In the genomic region with DNA sequence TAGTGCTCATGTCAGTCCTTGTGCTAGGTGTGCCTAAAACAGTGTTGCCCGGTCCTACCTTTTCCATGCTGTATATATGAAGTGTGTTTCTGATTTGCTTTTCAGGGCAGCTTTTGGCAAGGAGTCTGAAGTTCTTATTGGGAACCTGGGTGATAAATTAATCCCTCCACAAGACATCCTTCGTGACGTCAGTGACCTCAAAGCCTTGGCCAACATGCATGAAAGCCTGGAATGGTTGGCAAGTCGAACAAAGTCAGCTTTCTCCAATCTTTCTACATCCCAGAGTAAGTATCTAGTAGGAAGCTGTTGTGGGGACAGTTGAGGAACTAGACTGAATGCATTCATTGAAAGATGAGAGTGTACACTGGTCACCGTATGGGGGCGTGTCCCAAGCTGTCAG, we compare ENCODE assay signal across 20 cellular contexts.
A peak's percentile ranks its signal among the peaks of the same experiment; 100 is the strongest.
DNase-seq lines count a peak whose midpoint lies in the region; FAIRE-seq and TF ChIP-seq lines count a peak whose summit lies in the region.
"Had no signal": no experiment of that assay in that cellular context is flagged by ENCODE, and none has a peak within 500 bp of the region (broad histone marks: within the 10 kb centered on the region; RNA-seq: fewer than 3 reads in every experiment).

No MANE protein-coding gene starts in this region.

- H2AFZ ChIP-seq in keratinocyte (ENCODE audit: control insufficient read depth, low read length) = no peak overlapping the region
- H2AFZ ChIP-seq: GM23248 had no signal

- no peaks in the 10 kb centered on the region for H3K79me2 ChIP-seq in keratinocyte (ENCODE audit: control insufficient read depth, insufficient read depth, low read length)

- no peak overlapping the region for H3K9ac ChIP-seq in keratinocyte (ENCODE audit: control insufficient read depth, extremely low read depth, insufficient read depth, low read length)
- H3K9ac ChIP-seq: GM23248 had no signal

- no peak overlapping the region for H3K27ac ChIP-seq in HEK293 (ENCODE audit: extremely low read depth, low read depth, low read length)
- no peak overlapping the region for H3K27ac ChIP-seq in keratinocyte (ENCODE audit: control insufficient read depth, insufficient read depth, low read length)
- H3K27ac ChIP-seq: GM23248 had no signal

- H4K20me1 ChIP-seq in keratinocyte (ENCODE audit: control insufficient read depth, extremely low read depth, insufficient read depth, low read length) = no peaks in the 10 kb centered on the region

- no peak overlapping the region for H3K4me3 ChIP-seq in HEK293 (ENCODE audit: low read depth, low read length)
- no peak overlapping the region for H3K4me3 ChIP-seq in astrocyte of the cerebellum (ENCODE audit: low read depth, low read length)
- no peak overlapping the region for H3K4me3 ChIP-seq in keratinocyte (ENCODE audit: control insufficient read depth in 2 of 3, extremely low read depth in 1 of 3, insufficient read depth in 2 of 3, low read depth in 1 of 3, low read length in 3 of 3)
- H3K4me3 ChIP-seq: GM23248 had no signal

- peak; percentile 13 for DNase-seq in astrocyte of the cerebellum (ENCODE audit: low read depth)
- DNase-seq in keratinocyte (ENCODE audit: low read depth, low spot score) = no peak
- DNase-seq in middle frontal gyrus (ENCODE audit: extremely low spot score, low spot score) = no peak
- DNase-seq in NCI-H446 (lab: John Stamatoyannopoulos, UW) = no peak
- no peak for DNase-seq in head of caudate nucleus
- DNase-seq: 8988T; C1 segment of cervical spinal cord; Calu3; CD4-positive, alpha-beta memory T cell; COR-L47; DMS53; DMS79 treated with DMSO at 0.1 percent for 48 hours; GF-D8; GM23248; H7; HCEC 1CT had no signal

- H3K36me3 ChIP-seq in HEK293 (ENCODE audit: control insufficient read depth in 2 of 2, insufficient read depth in 1 of 2, low read length in 2 of 2) (no peaks in the 10 kb centered on the region), keratinocyte (ENCODE audit: control insufficient read depth in 2 of 2, extremely low read depth in 1 of 2, insufficient read depth in 2 of 2, low read length in 2 of 2) (peaks cover 2 to 4% of the 10 kb centered on the region in 2 experiments)

- peaks cover 2% of the 10 kb centered on the region for H3K9me1 ChIP-seq in keratinocyte (ENCODE audit: control insufficient read depth, extremely low read depth, insufficient read depth, low read length)

- H3K4me1 ChIP-seq in HEK293 (ENCODE audit: control insufficient read depth, insufficient read depth, low read length) = peaks cover 22% of the 10 kb centered on the region; the same call in 1 of the 2 replicates
- H3K4me1 ChIP-seq in keratinocyte (ENCODE audit: control insufficient read depth, extremely low read depth, insufficient read depth, low read length) = peaks cover 12% of the 10 kb centered on the region

- POLR2A ChIA-PET in HEK293 (lab: Yijun Ruan, JAX) = no interaction called here

- CTCF ChIA-PET in HEK293 (lab: Yijun Ruan, JAX) = interaction anchor here (1.3 kb wide), 1 partner anchor 52 kb away, joined by 4 read pairs; no protein-coding TSS in a partner anchor

- H3K9me3 ChIP-seq in HEK293 (ENCODE audit: control insufficient read depth, insufficient read depth, low read depth, low read length) = no peaks in the 10 kb centered on the region
- no peaks in the 10 kb centered on the region for H3K9me3 ChIP-seq in keratinocyte (ENCODE audit: control insufficient read depth, low read depth, low read length)

- intact Hi-C loops in head of caudate nucleus (cut with DNase I) = no loop called here

- in situ Hi-C loops in astrocyte of the cerebellum (cut with HindIII; ENCODE audit: low sequenced_read_pairs) = no loop called here

- no peak overlapping the region for H3K4me2 ChIP-seq in keratinocyte (ENCODE audit: control insufficient read depth, extremely low read depth, insufficient read depth, low read depth, low read length)

- dilution Hi-C loops in keratinocyte (cut with MboI; ENCODE audit: extremely low pct_ligation_motif_present, low sequenced_read_pairs) = no loop called here

- TF ChIP-seq CTCF in HEK293 (tag by site-specific recombination; IDR thresholded peaks at IDR 0.05) (no peak), astrocyte of the cerebellum (IDR thresholded peaks at IDR 0.05; ENCODE audit: low read depth, low read length, missing control alignments) (no peak), keratinocyte (optimal IDR thresholded peaks at IDR 0.05 in 1 of 3, IDR thresholded peaks at IDR 0.05 in 1 of 3, conservative IDR thresholded peaks at IDR 0.05 in 1 of 3; ENCODE audit: extremely low read depth in 1 of 3, insufficient read depth in 2 of 3, low read length in 3 of 3) (no peak)

- FAIRE-seq in keratinocyte (lab: Jason Lieb, UNC) = peak; percentile 57
- FAIRE-seq: GM12891, GM18507, H1 had no signal

- no peaks in the 10 kb centered on the region for H3K27me3 ChIP-seq in keratinocyte (ENCODE audit: control insufficient read depth, extremely low read depth, insufficient read depth, low read length)

TF ChIP-seq in HEK293, 187 proteins besides CTCF, POLR2A, EP300 and RAD21:
- no peak for TF ChIP-seq GLI4 (tag by site-specific recombination; IDR thresholded peaks at IDR 0.05)
- TF ChIP-seq KLF10 (tag by site-specific recombination; IDR thresholded peaks at IDR 0.05) = 0 out of 2 replicates have a peak, but pooled peaks have one; percentile 25
- TF ChIP-seq, protein P1, sequence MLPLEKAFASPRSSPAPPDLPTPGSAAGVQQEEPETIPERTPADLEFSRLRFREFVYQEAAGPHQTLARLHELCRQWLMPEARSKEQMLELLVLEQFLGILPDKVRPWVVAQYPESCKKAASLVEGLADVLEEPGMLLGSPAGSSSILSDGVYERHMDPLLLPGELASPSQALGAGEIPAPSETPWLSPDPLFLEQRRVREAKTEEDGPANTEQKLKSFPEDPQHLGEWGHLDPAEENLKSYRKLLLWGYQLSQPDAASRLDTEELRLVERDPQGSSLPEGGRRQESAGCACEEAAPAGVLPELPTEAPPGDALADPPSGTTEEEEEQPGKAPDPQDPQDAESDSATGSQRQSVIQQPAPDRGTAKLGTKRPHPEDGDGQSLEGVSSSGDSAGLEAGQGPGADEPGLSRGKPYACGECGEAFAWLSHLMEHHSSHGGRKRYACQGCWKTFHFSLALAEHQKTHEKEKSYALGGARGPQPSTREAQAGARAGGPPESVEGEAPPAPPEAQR (tag by site-specific recombination; IDR thresholded peaks at IDR 0.05) = no peak
